ENCODE assay signal across 2 cellular contexts in genomic region chr1:118200836-118201235, GRCh38.
TF ChIP-seq lines count a peak whose summit lies in the region.

No MANE protein-coding gene starts in this region.

TF ChIP-seq in GM23338, 12 proteins besides CTCF, POLR2A, EP300 and RAD21:
- TF ChIP-seq ZNF331 (CRISPR knock-in tag; IDR thresholded peaks at IDR 0.05; ENCODE audit: low read depth) (no peak), NANOG (IDR thresholded peaks at IDR 0.05; ENCODE audit: borderline replicate concordance) (no peak), REST (IDR thresholded peaks at IDR 0.05; ENCODE audit: unreplicated experiment) (no peak), EZH2 (IDR thresholded peaks at IDR 0.05; ENCODE audit: low read depth, unreplicated experiment) (no peak), POLR2AphosphoS5 (IDR thresholded peaks at IDR 0.05; ENCODE audit: low read depth) (no peak)
- TF ChIP-seq, protein P1, sequence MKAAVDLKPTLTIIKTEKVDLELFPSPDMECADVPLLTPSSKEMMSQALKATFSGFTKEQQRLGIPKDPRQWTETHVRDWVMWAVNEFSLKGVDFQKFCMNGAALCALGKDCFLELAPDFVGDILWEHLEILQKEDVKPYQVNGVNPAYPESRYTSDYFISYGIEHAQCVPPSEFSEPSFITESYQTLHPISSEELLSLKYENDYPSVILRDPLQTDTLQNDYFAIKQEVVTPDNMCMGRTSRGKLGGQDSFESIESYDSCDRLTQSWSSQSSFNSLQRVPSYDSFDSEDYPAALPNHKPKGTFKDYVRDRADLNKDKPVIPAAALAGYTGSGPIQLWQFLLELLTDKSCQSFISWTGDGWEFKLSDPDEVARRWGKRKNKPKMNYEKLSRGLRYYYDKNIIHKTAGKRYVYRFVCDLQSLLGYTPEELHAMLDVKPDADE (IDR thresholded peaks at IDR 0.05), result no peak

TF ChIP-seq in K562, 482 proteins besides CTCF, POLR2A, EP300 and RAD21:
- peak; percentile 66 for TF ChIP-seq PCBP2 (IDR thresholded peaks at IDR 0.05; ENCODE audit: low read depth, low read length, poor library complexity, severe bottlenecking)
- TF ChIP-seq DNMT1 (IDR thresholded peaks at IDR 0.05), result no peak
